8 cellular contexts compared by ENCODE assay signal in the genomic region with DNA sequence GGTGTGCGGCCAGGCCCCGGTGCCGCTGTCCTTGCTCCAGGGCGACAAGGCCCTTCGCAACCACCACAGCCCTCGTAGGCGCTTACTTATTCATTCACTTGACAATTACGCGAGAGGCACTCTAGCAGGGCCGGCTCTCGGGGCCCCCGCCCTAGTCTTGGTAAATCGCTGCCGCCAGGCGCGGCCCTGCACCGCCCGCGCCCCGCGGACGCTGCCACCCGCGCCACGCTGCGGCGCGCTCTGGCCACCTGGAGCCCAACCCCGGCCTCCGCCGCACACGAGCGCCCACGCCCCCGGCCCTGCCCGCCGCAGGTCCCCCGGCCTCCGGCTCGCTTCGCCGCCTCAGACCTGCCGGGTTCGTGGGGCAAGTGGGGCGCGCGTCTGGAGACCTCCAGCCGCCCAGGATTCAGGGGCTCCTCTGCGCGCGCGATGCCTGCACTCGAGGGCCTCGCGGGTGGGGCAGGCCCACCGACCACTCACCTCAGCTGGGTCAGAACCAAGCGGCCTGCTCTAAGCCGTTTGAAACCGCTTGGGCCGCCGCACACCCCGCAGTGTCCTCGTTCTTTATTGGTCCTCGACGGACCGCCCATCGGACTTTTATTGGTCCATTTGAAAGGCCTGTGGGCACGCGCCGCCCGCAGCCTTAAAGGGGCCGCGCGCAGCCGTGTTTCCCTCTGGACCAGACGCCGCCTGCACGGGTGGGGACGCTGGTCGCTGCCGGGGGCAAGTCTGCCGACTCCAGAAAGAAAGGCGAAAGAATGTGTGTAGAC.
DNase-seq lines count a peak whose midpoint lies in the region; ATAC-seq lines count a peak whose summit lies in the region.

TSS of gene CKAP5 (minus strand) at position 541 of the 770 bp plus-strand sequence. CDS start 25,049 bp downstream, outside the sequence.

- H3K9ac ChIP-seq in BLaER1 treated with 17β-estradiol and CSF1 and Interleukin-3, amounts not matched to agents 10 nM and 100 nM = peak within 1 kb of the TSS; percentile 91 to 99 (median 95)

- peak within 1 kb of the TSS; percentile 87 to 99 (median 92) for H3K4me3 ChIP-seq in BLaER1 treated with 17β-estradiol and CSF1 and Interleukin-3, amounts not matched to agents 10 nM and 100 nM

- peaks cover 37 to 52% (median 45%) of the 10 kb centered on the region in 10 experiments for H3K4me1 ChIP-seq in BLaER1 treated with 17β-estradiol and CSF1 and Interleukin-3, amounts not matched to agents 10 nM and 100 nM

- H4K20me1 ChIP-seq in BLaER1 treated with 17β-estradiol and CSF1 and Interleukin-3, amounts not matched to agents 10 nM and 100 nM = peaks cover 33 to 50% (median 44%) of the 10 kb centered on the region in 11 experiments; a peak in 20 of 22 replicates

- peaks cover 0 to 12% (median 4%) of the 10 kb centered on the region in 11 experiments; a peak in 14 of 22 replicates for H3K9me3 ChIP-seq in BLaER1 treated with 17β-estradiol and CSF1 and Interleukin-3, amounts not matched to agents 10 nM and 100 nM (replicated peaks in 1 of 11)

- peak within 1 kb of the TSS; percentile 79 to 94 (median 90) for H3K4me2 ChIP-seq in BLaER1 treated with 17β-estradiol and CSF1 and Interleukin-3, amounts not matched to agents 10 nM and 100 nM

- no peaks in the 10 kb centered on the region for H3K27me3 ChIP-seq in BLaER1 treated with 17β-estradiol and CSF1 and Interleukin-3, amounts not matched to agents 10 nM and 100 nM

- peaks cover 0 to 35% (median 18%) of the 10 kb centered on the region in 11 experiments; a peak in 18 of 22 replicates for H3K36me3 ChIP-seq in BLaER1 treated with 17β-estradiol and CSF1 and Interleukin-3, amounts not matched to agents 10 nM and 100 nM

- DNase-seq in GM19240 (ENCODE audit: insufficient read length, low spot score) = peak; percentile 85
- DNase-seq in NCI-H524 treated with DMSO at 0.1 percent for 48 hours (lab: John Stamatoyannopoulos, UW) = peak; percentile 27
- peak; percentile 82 for DNase-seq in activated CD4-positive, alpha-beta T cell treated with anti-CD3 and anti-CD28 coated beads, Interleukin-2, amount 50 U/mL, for 1 hour
- peak; percentile 86 for DNase-seq in dedifferentiated amniotic fluid mesenchymal stem cell (ENCODE audit: extremely low spot score)
- peak; percentile 97 for DNase-seq in left kidney (ENCODE audit: low read depth, low spot score)
- peak; percentile 87 for DNase-seq in stimulated activated CD4-positive, alpha-beta T cell treated with anti-CD3 and anti-CD28 coated beads, Interleukin-1b, Interleukin-23, amount 100 ng/mL, for 48 hours

- peak; percentile 89 for ATAC-seq in HG03457 (IDR thresholded peaks at IDR 0.05; ENCODE audit: unreplicated experiment)

- H3K27ac ChIP-seq in BLaER1 treated with 17β-estradiol and CSF1 and Interleukin-3, amounts not matched to agents 10 nM and 100 nM = peak within 1 kb of the TSS; percentile 81 to 97 (median 96)

Comparison
In these comparisons a context has a peak if more than half of its experiments do, and no peak if none do; other contexts are left out.
1. Peak in every context shown above with its lines: DNase-seq, ATAC-seq, H3K4me3 ChIP-seq and H3K27ac ChIP-seq.
2. DNase-seq: peak in every context shown above with its lines; median percentile 97 in left kidney; 87 in stimulated activated CD4-positive, alpha-beta T cell treated with anti-CD3 and anti-CD28 coated beads, Interleukin-1b, Interleukin-23, amount 100 ng/mL, for 48 hours; 86 in dedifferentiated amniotic fluid mesenchymal stem cell; 85 in GM19240; 82 in activated CD4-positive, alpha-beta T cell treated with anti-CD3 and anti-CD28 coated beads, Interleukin-2, amount 50 U/mL, for 1 hour; 27 in NCI-H524 treated with DMSO at 0.1 percent for 48 hours.